In genomic region chr11:112889446-112889845, GRCh38 we compare ENCODE assay signal across 22 cellular contexts.
DNase-seq lines count a peak whose midpoint lies in the region; ATAC-seq and TF ChIP-seq lines count a peak whose summit lies in the region.
"Had no signal": no experiment of that assay in that cellular context is flagged by ENCODE, and none has a peak within 500 bp of the region (broad histone marks: within the 10 kb centered on the region; RNA-seq: fewer than 3 reads in every experiment).

No MANE protein-coding gene starts in this region.

- peaks cover 3% of the 10 kb centered on the region for H3K27me3 Mint-ChIP-seq in osteocyte (ENCODE audit: unreplicated experiment)

- H3K27me3 ChIP-seq in layer of hippocampus (ENCODE audit: control insufficient read depth, insufficient read depth, low read length) (no peaks in the 10 kb centered on the region), upper lobe of right lung (no peaks in the 10 kb centered on the region)
- H3K27me3 ChIP-seq: BLaER1 had no signal

- TF ChIP-seq CTCF in upper lobe of right lung (IDR thresholded peaks at IDR 0.05) = no peak
- no peak for TF ChIP-seq CTCF in osteocyte (IDR thresholded peaks at IDR 0.05)

- no peaks in the 10 kb centered on the region for H3K36me3 ChIP-seq in upper lobe of right lung
- H3K36me3 ChIP-seq: BLaER1 had no signal

- no peaks in the 10 kb centered on the region for H3K36me3 Mint-ChIP-seq in osteocyte (ENCODE audit: unreplicated experiment)
- H3K36me3 Mint-ChIP-seq: CD8-positive, alpha-beta T cell had no signal

- H3K4me1 ChIP-seq in upper lobe of right lung = no peaks in the 10 kb centered on the region
- H3K4me1 ChIP-seq: BLaER1 had no signal

- no peaks in the 10 kb centered on the region for H3K9me3 Mint-ChIP-seq in osteocyte (ENCODE audit: unreplicated experiment)

- H3K4me1 Mint-ChIP-seq in osteocyte (ENCODE audit: unreplicated experiment) = no peaks in the 10 kb centered on the region

- peak overlapping the region; percentile 69 for H3K27ac ChIP-seq in cingulate gyrus (ENCODE audit: low read depth, low read length)
- H3K27ac ChIP-seq in layer of hippocampus (ENCODE audit: low read depth, low read length) = peak overlapping the region; percentile 67
- no peak overlapping the region for H3K27ac ChIP-seq in upper lobe of right lung
- H3K27ac ChIP-seq: BLaER1, KMS-11 had no signal

- H3K27ac Mint-ChIP-seq in osteocyte (ENCODE audit: unreplicated experiment) = no peak overlapping the region
- H3K27ac Mint-ChIP-seq: CD8-positive, alpha-beta T cell had no signal

- no peak overlapping the region for H3K4me3 Mint-ChIP-seq in osteocyte (ENCODE audit: unreplicated experiment)
- H3K4me3 Mint-ChIP-seq: CD8-positive, alpha-beta T cell had no signal

- no peak overlapping the region for H3K4me3 ChIP-seq in upper lobe of right lung
- H3K4me3 ChIP-seq: BLaER1, GM12878 had no signal

- DNase-seq in posterior cingulate gyrus (peak in 6 of 10 donors; percentile 18 to 89 (median 42)), upper lobe of right lung (no peak), NCI-H1436 treated with DMSO at 0.1 percent for 48 hours (lab: John Stamatoyannopoulos, UW) (no peak), osteocyte (ENCODE audit: extremely low spot score, unreplicated experiment) (no peak), glomerular visceral epithelial cell (ENCODE audit: extremely low spot score) (no peak)
- DNase-seq: CD8-positive, alpha-beta T cell; DND-41; GOT3; HCEC 1CT; IMR-90; NCI-H1105; NCI-H2081 treated with DMSO at 0.1 percent for 48 hours; NCI-H2171 treated with DMSO at 0.1 percent for 48 hours; NCI-H524 treated with DMSO at 0.1 percent for 48 hours; NCI-H82; SIG-M5 had no signal

- no peak for ATAC-seq in upper lobe of right lung
- ATAC-seq: CD8-positive, alpha-beta T cell; GM12878; Panc1 had no signal

- H3K9me3 ChIP-seq in upper lobe of right lung = no peaks in the 10 kb centered on the region
- H3K9me3 ChIP-seq: BLaER1 had no signal

- intact Hi-C loops in posterior cingulate gyrus (cut with DNase I) (no loop called here), upper lobe of right lung (cut with DNase I) (no loop called here)

Comparison
In these comparisons a context has a peak if more than half of its experiments do, and no peak if none do; other contexts are left out.
1. DNase-seq: peak in posterior cingulate gyrus (6 of 10); none in upper lobe of right lung (single experiment), NCI-H1436 treated with DMSO at 0.1 percent for 48 hours (single experiment), osteocyte (single experiment) and glomerular visceral epithelial cell (single experiment).